1 cellular context compared by ENCODE assay signal in the genomic region with DNA sequence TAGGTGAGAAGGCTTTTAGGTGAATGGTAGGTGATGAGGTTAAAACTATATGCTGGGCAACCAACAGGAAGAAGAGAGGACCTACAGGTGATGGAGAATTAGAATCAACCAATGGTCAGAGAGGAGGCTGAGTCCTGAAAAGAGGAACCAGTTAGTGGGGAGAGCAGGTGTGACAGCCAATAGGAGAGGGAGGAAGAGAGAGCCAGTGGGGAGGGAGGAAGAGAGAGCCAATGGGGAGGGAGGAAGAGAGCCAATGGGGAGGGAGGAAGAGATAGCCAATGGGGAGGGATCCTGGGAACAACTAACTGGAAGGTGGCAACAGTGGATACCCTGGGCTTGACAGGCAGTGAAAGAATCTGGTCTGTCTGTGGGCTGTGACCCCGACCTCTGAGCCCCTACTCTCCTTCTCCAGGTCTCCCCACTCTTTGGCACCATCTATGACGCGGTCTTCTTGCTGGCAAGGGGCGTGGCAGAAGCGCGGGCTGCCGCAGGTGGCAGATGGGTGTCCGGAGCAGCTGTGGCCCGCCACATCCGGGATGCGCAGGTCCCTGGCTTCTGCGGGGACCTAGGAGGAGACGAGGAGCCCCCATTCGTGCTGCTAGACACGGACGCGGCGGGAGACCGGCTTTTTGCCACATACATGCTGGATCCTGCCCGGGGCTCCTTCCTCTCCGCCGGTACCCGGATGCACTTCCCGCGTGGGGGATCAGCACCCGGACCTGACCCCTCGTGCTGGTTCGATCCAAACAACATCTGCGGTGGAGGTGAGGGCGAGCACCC.
TF ChIP-seq lines count a peak whose summit lies in the region.

No MANE protein-coding gene starts in this region.

TF ChIP-seq in K562, 482 proteins besides CTCF, POLR2A, EP300 and RAD21 (continued from another document):
- TF ChIP-seq, protein P1, sequence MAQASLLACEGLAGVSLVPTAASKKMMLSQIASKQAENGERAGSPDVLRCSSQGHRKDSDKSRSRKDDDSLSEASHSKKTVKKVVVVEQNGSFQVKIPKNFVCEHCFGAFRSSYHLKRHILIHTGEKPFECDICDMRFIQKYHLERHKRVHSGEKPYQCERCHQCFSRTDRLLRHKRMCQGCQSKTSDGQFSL (CRISPR knock-in tag; IDR thresholded peaks at IDR 0.05): no peak
- TF ChIP-seq, protein P1 (tag; IDR thresholded peaks at IDR 0.05): no peak
